1 cellular context compared by ENCODE assay signal in genomic region chr11:26580929-26581328, GRCh38.
TF ChIP-seq lines count a peak whose summit lies in the region.

No MANE protein-coding gene starts in this region.

TF ChIP-seq in IMR-90, 13 proteins besides CTCF, POLR2A, EP300 and RAD21 (continued from another document):
- TF ChIP-seq, protein P1, sequence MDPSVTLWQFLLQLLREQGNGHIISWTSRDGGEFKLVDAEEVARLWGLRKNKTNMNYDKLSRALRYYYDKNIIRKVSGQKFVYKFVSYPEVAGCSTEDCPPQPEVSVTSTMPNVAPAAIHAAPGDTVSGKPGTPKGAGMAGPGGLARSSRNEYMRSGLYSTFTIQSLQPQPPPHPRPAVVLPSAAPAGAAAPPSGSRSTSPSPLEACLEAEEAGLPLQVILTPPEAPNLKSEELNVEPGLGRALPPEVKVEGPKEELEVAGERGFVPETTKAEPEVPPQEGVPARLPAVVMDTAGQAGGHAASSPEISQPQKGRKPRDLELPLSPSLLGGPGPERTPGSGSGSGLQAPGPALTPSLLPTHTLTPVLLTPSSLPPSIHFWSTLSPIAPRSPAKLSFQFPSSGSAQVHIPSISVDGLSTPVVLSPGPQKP (IDR thresholded peaks at IDR 0.05; ENCODE audit: borderline replicate concordance, low read depth, low read length), result no peak
- TF ChIP-seq MAFK (IDR thresholded peaks at IDR 0.05; ENCODE audit: low read depth, low read length), result no peak
- TF ChIP-seq MAZ (IDR thresholded peaks at IDR 0.05; ENCODE audit: borderline replicate concordance, low read depth, low read length), result no peak
- TF ChIP-seq, protein P2, sequence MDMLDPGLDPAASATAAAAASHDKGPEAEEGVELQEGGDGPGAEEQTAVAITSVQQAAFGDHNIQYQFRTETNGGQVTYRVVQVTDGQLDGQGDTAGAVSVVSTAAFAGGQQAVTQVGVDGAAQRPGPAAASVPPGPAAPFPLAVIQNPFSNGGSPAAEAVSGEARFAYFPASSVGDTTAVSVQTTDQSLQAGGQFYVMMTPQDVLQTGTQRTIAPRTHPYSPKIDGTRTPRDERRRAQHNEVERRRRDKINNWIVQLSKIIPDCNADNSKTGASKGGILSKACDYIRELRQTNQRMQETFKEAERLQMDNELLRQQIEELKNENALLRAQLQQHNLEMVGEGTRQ (IDR thresholded peaks at IDR 0.05; ENCODE audit: low read depth, low read length), result no peak
- TF ChIP-seq CHD1 (IDR thresholded peaks at IDR 0.05; ENCODE audit: low read depth, low read length), result no peak
- TF ChIP-seq CEBPB (IDR thresholded peaks at IDR 0.05; ENCODE audit: low read depth, low read length), result no peak
